ENCODE assay signal across 30 cellular contexts in the genomic region with DNA sequence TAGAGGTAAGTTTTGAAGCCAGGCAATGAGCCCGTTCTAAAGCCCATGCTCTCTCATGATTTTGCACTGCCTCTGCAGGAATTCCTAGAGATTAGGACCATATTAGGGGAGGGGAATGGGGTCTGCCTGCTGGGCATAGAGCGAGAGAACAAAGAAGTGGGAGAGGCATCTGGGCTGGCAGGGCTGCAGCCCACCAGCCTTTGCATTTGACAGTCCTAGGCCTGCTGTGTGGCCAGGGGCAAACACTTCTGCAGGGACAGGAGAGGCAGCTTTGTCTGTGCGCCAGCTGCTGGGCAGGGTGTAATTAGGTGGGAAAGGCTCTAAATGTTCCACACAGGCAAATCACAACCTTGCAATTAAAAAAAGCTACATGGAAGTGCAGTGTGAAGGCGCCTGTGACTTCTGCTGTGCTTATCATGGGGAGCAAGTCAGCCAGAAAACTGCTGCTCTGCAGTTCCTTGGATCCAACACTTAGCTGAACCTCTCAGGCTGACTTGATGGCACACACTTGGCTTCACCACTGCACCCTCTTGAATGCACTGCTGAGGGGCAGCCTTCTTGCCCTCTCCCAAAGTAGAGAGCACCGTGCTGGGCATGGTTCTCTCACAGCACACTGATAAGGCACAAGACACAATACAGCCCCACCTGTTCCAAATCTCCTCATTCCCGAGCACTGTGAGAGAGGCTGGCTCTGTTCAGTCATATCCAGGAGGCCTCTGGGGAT.
DNase-seq lines count a peak whose midpoint lies in the region; ATAC-seq and TF ChIP-seq lines count a peak whose summit lies in the region.
"Had no signal": no experiment of that assay in that cellular context is flagged by ENCODE, and none has a peak within 500 bp of the region (broad histone marks: within the 10 kb centered on the region; RNA-seq: fewer than 3 reads in every experiment).

No MANE protein-coding gene starts in this region.

- H3K27ac ChIP-seq in endodermal cell (ENCODE audit: low read depth, low read length), result no peak overlapping the region
- H3K27ac ChIP-seq: dorsolateral prefrontal cortex, GM23248, Peyer's patch, VCaP had no signal

- CTCF ChIA-PET in activated CD8-positive, alpha-beta memory T cell treated with anti-CD3 and anti-CD28 coated beads, Interleukin-2, amount 10 ng/mL, durations not matched to agents 7 days and 5 days (lab: Charles Lee), result no interaction called here

- no peak overlapping the region for H3K9ac ChIP-seq in endodermal cell (ENCODE audit: extremely low read depth, low read length, poor library complexity, severe bottlenecking)
- H3K9ac ChIP-seq: GM23248 had no signal

- no peaks in the 10 kb centered on the region for H3K27me3 ChIP-seq in endodermal cell (ENCODE audit: control insufficient read depth, insufficient read depth, low read length, poor library complexity, severe bottlenecking)
- H3K27me3 ChIP-seq: dorsolateral prefrontal cortex, Peyer's patch had no signal

- H3K27ac Mint-ChIP-seq in activated CD8-positive, alpha-beta memory T cell treated with anti-CD3 and anti-CD28 coated beads, Interleukin-2, amount 10 ng/mL, durations not matched to agents 7 days and 5 days, result no peak overlapping the region
- no peak overlapping the region for H3K27ac Mint-ChIP-seq in endodermal cell
- H3K27ac Mint-ChIP-seq in type B pancreatic cell, result no peak overlapping the region
- H3K27ac Mint-ChIP-seq: activated CD4-positive, alpha-beta T cell treated with anti-CD3 and anti-CD28 coated beads for 36 hours; activated CD8-positive, alpha-beta T cell treated with anti-CD3 and anti-CD28 coated beads for 36 hours; activated naive CD4-positive, alpha-beta T cell treated with anti-CD3 and anti-CD28 coated beads, Interleukin-2, amount 10 ng/mL, durations not matched to agents 7 days and 5 days; activated T-helper 17 cell treated with anti-CD3 and anti-CD28 coated beads, Interleukin-2, amount 50 U/mL, for 72 hours; stimulated activated effector memory CD8-positive, alpha-beta T cell treated with anti-CD3 and anti-CD28 coated beads, Interleukin-12 subunit alpha, Interleukin-12 subunit beta, amount 100 ng/mL, for 72 hours had no signal

- TF ChIP-seq CTCF in endodermal cell (conservative IDR thresholded peaks at IDR 0.05), result no peak
- no peak for TF ChIP-seq CTCF in type B pancreatic cell (conservative IDR thresholded peaks at IDR 0.05)
- TF ChIP-seq CTCF in GM20000 (IDR thresholded peaks at IDR 0.05; ENCODE audit: extremely low read depth, missing control alignments), result no peak

- H3K4me3 Mint-ChIP-seq in activated CD8-positive, alpha-beta memory T cell treated with anti-CD3 and anti-CD28 coated beads, Interleukin-2, amount 10 ng/mL, durations not matched to agents 7 days and 5 days, result no peak overlapping the region
- no peak overlapping the region for H3K4me3 Mint-ChIP-seq in endodermal cell
- H3K4me3 Mint-ChIP-seq in type B pancreatic cell, result no peak overlapping the region
- H3K4me3 Mint-ChIP-seq: activated CD4-positive, alpha-beta T cell treated with anti-CD3 and anti-CD28 coated beads for 36 hours; activated CD8-positive, alpha-beta T cell treated with anti-CD3 and anti-CD28 coated beads for 36 hours; activated naive CD4-positive, alpha-beta T cell treated with anti-CD3 and anti-CD28 coated beads, Interleukin-2, amount 10 ng/mL, durations not matched to agents 7 days and 5 days; activated T-helper 17 cell treated with anti-CD3 and anti-CD28 coated beads, Interleukin-2, amount 50 U/mL, for 72 hours; brain; naive thymus-derived CD8-positive, alpha-beta T cell; stimulated activated effector memory CD8-positive, alpha-beta T cell treated with anti-CD3 and anti-CD28 coated beads, Interleukin-12 subunit alpha, Interleukin-12 subunit beta, amount 100 ng/mL, for 72 hours had no signal

- H3K4me1 ChIP-seq in endodermal cell (ENCODE audit: control insufficient read depth, insufficient read depth, low read length), result peaks cover 14% of the 10 kb centered on the region
- H3K4me1 ChIP-seq: Peyer's patch had no signal

- no peaks in the 10 kb centered on the region for H3K4me1 Mint-ChIP-seq in activated CD8-positive, alpha-beta memory T cell treated with anti-CD3 and anti-CD28 coated beads, Interleukin-2, amount 10 ng/mL, durations not matched to agents 7 days and 5 days
- H3K4me1 Mint-ChIP-seq in endodermal cell (peaks cover 12% of the 10 kb centered on the region), type B pancreatic cell (ENCODE audit: unreplicated experiment) (peaks cover 6% of the 10 kb centered on the region)
- H3K4me1 Mint-ChIP-seq: activated CD4-positive, alpha-beta T cell treated with anti-CD3 and anti-CD28 coated beads for 36 hours; activated naive CD4-positive, alpha-beta T cell treated with anti-CD3 and anti-CD28 coated beads, Interleukin-2, amount 10 ng/mL, durations not matched to agents 7 days and 5 days; activated T-helper 17 cell treated with anti-CD3 and anti-CD28 coated beads, Interleukin-2, amount 50 U/mL, for 72 hours; stimulated activated effector memory CD8-positive, alpha-beta T cell treated with anti-CD3 and anti-CD28 coated beads, Interleukin-12 subunit alpha, Interleukin-12 subunit beta, amount 100 ng/mL, for 72 hours had no signal

- H3K4me3 ChIP-seq in endodermal cell (ENCODE audit: low read length), result no peak overlapping the region
- H3K4me3 ChIP-seq: dorsolateral prefrontal cortex, GM23248, lung, Peyer's patch had no signal

- no peaks in the 10 kb centered on the region for H3K36me3 ChIP-seq in endodermal cell (ENCODE audit: control insufficient read depth, insufficient read depth, low read length)
- H3K36me3 ChIP-seq: Peyer's patch had no signal

- peaks cover 6% of the 10 kb centered on the region for H3K27me3 Mint-ChIP-seq in activated CD8-positive, alpha-beta memory T cell treated with anti-CD3 and anti-CD28 coated beads, Interleukin-2, amount 10 ng/mL, durations not matched to agents 7 days and 5 days
- peaks cover 16% of the 10 kb centered on the region for H3K27me3 Mint-ChIP-seq in endodermal cell (ENCODE audit: insufficient read depth)
- no peaks in the 10 kb centered on the region for H3K27me3 Mint-ChIP-seq in type B pancreatic cell
- H3K27me3 Mint-ChIP-seq: activated CD4-positive, alpha-beta T cell treated with anti-CD3 and anti-CD28 coated beads for 36 hours; activated CD8-positive, alpha-beta T cell treated with anti-CD3 and anti-CD28 coated beads for 36 hours; activated naive CD4-positive, alpha-beta T cell treated with anti-CD3 and anti-CD28 coated beads, Interleukin-2, amount 10 ng/mL, durations not matched to agents 7 days and 5 days; activated T-helper 17 cell treated with anti-CD3 and anti-CD28 coated beads, Interleukin-2, amount 50 U/mL, for 72 hours; naive thymus-derived CD8-positive, alpha-beta T cell had no signal

- peak; percentile 19 for DNase-seq in activated CD8-positive, alpha-beta memory T cell treated with anti-CD3 and anti-CD28 coated beads, Interleukin-2, amount 10 ng/mL, durations not matched to agents 7 days and 5 days
- DNase-seq in activated CD8-positive, alpha-beta memory T cell treated with anti-CD3 and anti-CD28 coated beads, Interleukin-2, amount 50 U/mL, for 48 hours, result no peak
- DNase-seq in NCI-H1436 (lab: John Stamatoyannopoulos, UW) (peak; percentile 10), endodermal cell (peak; percentile 24), type B pancreatic cell (ENCODE audit: extremely low spot score, unreplicated experiment) (peak; percentile 39), NCI-H2107 (lab: John Stamatoyannopoulos, UW) (no peak), GM20000 (ENCODE audit: low spot score) (no peak)
- DNase-seq: activated CD4-positive, alpha-beta T cell treated with anti-CD3 and anti-CD28 coated beads for 36 hours; activated CD8-positive, alpha-beta T cell treated with anti-CD3 and anti-CD28 coated beads for 36 hours; activated naive CD4-positive, alpha-beta T cell treated with anti-CD3 and anti-CD28 coated beads, Interleukin-2, amount 10 ng/mL, durations not matched to agents 7 days and 5 days; amniotic stem cell; DMS53; dorsolateral prefrontal cortex; foreskin melanocyte; GDM1; GM23248; naive thymus-derived CD8-positive, alpha-beta T cell; NCI-H510A treated with DMSO at 0.1 percent for 48 hours; Peyer's patch; SIG-M5; stimulated activated CD4-positive, alpha-beta T cell treated with anti-CD3 and anti-CD28 coated beads, Interleukin-4, amount 100 ng/mL, for 4 hours; SW 1271; T-helper 9 cell; trophoblast cell had no signal

- peaks cover 33% of the 10 kb centered on the region for H3K9me3 ChIP-seq in endodermal cell (ENCODE audit: control insufficient read depth, low read length)

- no peaks in the 10 kb centered on the region for H3K36me3 Mint-ChIP-seq in activated CD8-positive, alpha-beta memory T cell treated with anti-CD3 and anti-CD28 coated beads, Interleukin-2, amount 10 ng/mL, durations not matched to agents 7 days and 5 days
- H3K36me3 Mint-ChIP-seq in endodermal cell (ENCODE audit: low read depth) (no peaks in the 10 kb centered on the region), type B pancreatic cell (no peaks in the 10 kb centered on the region)
- H3K36me3 Mint-ChIP-seq: activated naive CD4-positive, alpha-beta T cell treated with anti-CD3 and anti-CD28 coated beads, Interleukin-2, amount 10 ng/mL, durations not matched to agents 7 days and 5 days had no signal

- H3K9me3 Mint-ChIP-seq in activated CD8-positive, alpha-beta memory T cell treated with anti-CD3 and anti-CD28 coated beads, Interleukin-2, amount 10 ng/mL, durations not matched to agents 7 days and 5 days (ENCODE audit: low read depth), result peaks cover 3% of the 10 kb centered on the region
- H3K9me3 Mint-ChIP-seq in endodermal cell, result peaks cover 30% of the 10 kb centered on the region
- peaks cover 8% of the 10 kb centered on the region for H3K9me3 Mint-ChIP-seq in type B pancreatic cell

- WGBS in endodermal cell (ENCODE audit: insufficient coverage in 1 of 2, insufficient read length in 1 of 2), 2 experiments, result 82 to 87% methylated on average over 2 to 6 of the region's 6 CpGs

- no peak for ATAC-seq in activated CD8-positive, alpha-beta memory T cell treated with anti-CD3 and anti-CD28 coated beads, Interleukin-2, amount 10 ng/mL, durations not matched to agents 7 days and 5 days
- ATAC-seq in HG02571 (IDR thresholded peaks at IDR 0.05; ENCODE audit: unreplicated experiment), result no peak
- ATAC-seq: activated CD4-positive, alpha-beta T cell treated with anti-CD3 and anti-CD28 coated beads for 36 hours; activated CD8-positive, alpha-beta T cell treated with anti-CD3 and anti-CD28 coated beads for 36 hours; activated T-helper 17 cell treated with anti-CD3 and anti-CD28 coated beads, Interleukin-2, amount 50 U/mL, for 72 hours; naive thymus-derived CD8-positive, alpha-beta T cell; stimulated activated effector memory CD8-positive, alpha-beta T cell treated with anti-CD3 and anti-CD28 coated beads, Interleukin-12 subunit alpha, Interleukin-12 subunit beta, amount 100 ng/mL, for 72 hours had no signal

Comparison
In these comparisons a context has a peak if more than half of its experiments do, and no peak if none do; other contexts are left out.
1. DNase-seq: peak in activated CD8-positive, alpha-beta memory T cell treated with anti-CD3 and anti-CD28 coated beads, Interleukin-2, amount 10 ng/mL, durations not matched to agents 7 days and 5 days (single experiment), NCI-H1436 (single experiment), endodermal cell (single experiment) and type B pancreatic cell (single experiment); none in activated CD8-positive, alpha-beta memory T cell treated with anti-CD3 and anti-CD28 coated beads, Interleukin-2, amount 50 U/mL, for 48 hours (single experiment), NCI-H2107 (single experiment) and GM20000 (single experiment).